Comparison of ENCODE assay signal across 8 cellular contexts in the genomic region with DNA sequence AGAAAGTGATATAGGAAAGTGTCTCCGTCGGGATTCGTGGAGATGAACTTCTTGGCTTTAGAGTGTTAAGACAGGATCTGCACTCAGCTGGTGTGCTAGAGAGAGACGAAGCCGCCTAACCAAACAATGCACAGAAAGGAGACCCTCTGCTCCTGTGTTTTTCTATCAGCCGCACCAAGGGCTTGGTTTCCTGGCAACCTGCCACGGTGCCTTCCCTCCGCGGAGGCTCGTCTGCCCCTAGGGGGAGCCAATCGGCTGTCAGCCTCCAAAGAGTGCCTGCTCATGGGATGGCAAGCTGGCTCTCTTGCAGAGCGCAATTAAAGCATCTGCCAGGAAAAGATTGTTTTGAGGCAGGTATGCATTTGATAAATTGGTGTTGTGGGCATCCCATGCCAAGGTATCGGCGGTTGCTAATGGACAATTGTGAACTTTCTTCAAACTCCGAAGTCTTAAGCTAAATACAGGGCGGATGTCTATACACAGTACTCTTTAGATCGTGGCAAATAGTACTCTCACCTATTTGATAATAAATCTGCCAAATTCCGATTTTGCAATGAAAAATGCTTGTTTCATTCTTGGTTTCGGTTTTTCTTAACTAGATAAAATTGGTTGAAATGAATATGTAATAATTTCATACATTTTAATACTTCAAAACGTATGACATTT.
DNase-seq lines count a peak whose midpoint lies in the region; ATAC-seq and TF ChIP-seq lines count a peak whose summit lies in the region.

No MANE protein-coding gene starts in this region.

- peak; percentile 85 for DNase-seq in ELF-1 (ENCODE audit: low read depth, low spot score)
- DNase-seq in GM20000 (ENCODE audit: low spot score) = peak; percentile 24
- DNase-seq in SK-N-DZ (ENCODE audit: low spot score) = peak; percentile 58
- DNase-seq in epithelial cell of proximal tubule (ENCODE audit: low read depth) = no peak
- DNase-seq in mucosa of descending colon = peak; percentile 55 to 82 (median 79)
- peak; percentile 58 to 68 for DNase-seq in upper lobe of left lung

- H3K27ac ChIP-seq in HUES64 (ENCODE audit: low read depth, low read length) = no peak overlapping the region
- H3K27ac ChIP-seq in upper lobe of left lung = no peak overlapping the region

- no peak for TF ChIP-seq POLR2A in upper lobe of left lung (IDR thresholded peaks at IDR 0.05)

- WGBS in HUES64 = 42% methylated on average over 19 of the region's 20 CpGs
- 28 to 33% methylated on average over 19 to 20 of the region's 20 CpGs for WGBS in upper lobe of left lung, 2 donors

- peak; percentile 67 for ATAC-seq in mucosa of descending colon
- peak; percentile 56 to 66 for ATAC-seq in upper lobe of left lung (ENCODE audit: low FRiP score in 2 of 2)
- no peak for ATAC-seq in HG03045 (IDR thresholded peaks at IDR 0.05; ENCODE audit: unreplicated experiment)

- H3K4me3 ChIP-seq in HUES64 (ENCODE audit: low read length) (peak overlapping the region; percentile 23; the same call in 1 of the 2 replicates), epithelial cell of proximal tubule (ENCODE audit: low read depth, low read length) (no peak overlapping the region), mucosa of descending colon (no peak overlapping the region), upper lobe of left lung (peak overlapping the region in 1 of 4 donors; percentile 23)

- peaks cover 17% of the 10 kb centered on the region for H3K4me1 ChIP-seq in HUES64 (ENCODE audit: insufficient read depth, low read length)
- H3K4me1 ChIP-seq in mucosa of descending colon (ENCODE audit: low read depth) = peaks cover 3% of the 10 kb centered on the region
- H3K4me1 ChIP-seq in upper lobe of left lung = peaks cover 0 to 6% (median 3%) of the 10 kb centered on the region in 4 donors

- H3K9ac ChIP-seq in HUES64 (ENCODE audit: low read depth, low read length) = 0 out of 2 replicates have a peak overlapping the region, but pooled peaks have one; percentile 21

- H3K9me3 ChIP-seq in HUES64 (ENCODE audit: insufficient read depth, low read depth, low read length) (no peaks in the 10 kb centered on the region), mucosa of descending colon (no peaks in the 10 kb centered on the region), upper lobe of left lung (no peaks in the 10 kb centered on the region)

- no peaks in the 10 kb centered on the region for H3K36me3 ChIP-seq in HUES64 (ENCODE audit: insufficient read depth, low read length)
- H3K36me3 ChIP-seq in mucosa of descending colon (ENCODE audit: low read depth) = no peaks in the 10 kb centered on the region
- no peaks in the 10 kb centered on the region for H3K36me3 ChIP-seq in upper lobe of left lung

- TF ChIP-seq CTCF in GM20000 (IDR thresholded peaks at IDR 0.05; ENCODE audit: extremely low read depth, missing control alignments) = peak; percentile 61
- peak; percentile 87 for TF ChIP-seq CTCF in epithelial cell of proximal tubule (conservative IDR thresholded peaks at IDR 0.05; ENCODE audit: low read depth, low read length)
- TF ChIP-seq CTCF in mucosa of descending colon (IDR thresholded peaks at IDR 0.05) = peak; percentile 55
- peak in 5 of 6 experiments; percentile 23 to 56 (median 51) for TF ChIP-seq CTCF in upper lobe of left lung (IDR thresholded peaks at IDR 0.05)

- intact Hi-C loops in mucosa of descending colon (cut with DNase I, micrococcal nuclease) = no loop called here

- no peaks in the 10 kb centered on the region for H3K27me3 ChIP-seq in HUES64 (ENCODE audit: insufficient read depth, low read length)
- no peaks in the 10 kb centered on the region for H3K27me3 ChIP-seq in upper lobe of left lung

- no peak for TF ChIP-seq EP300 in upper lobe of left lung (IDR thresholded peaks at IDR 0.05)
